ENCODE assay signal across 5 cellular contexts in the genomic region with DNA sequence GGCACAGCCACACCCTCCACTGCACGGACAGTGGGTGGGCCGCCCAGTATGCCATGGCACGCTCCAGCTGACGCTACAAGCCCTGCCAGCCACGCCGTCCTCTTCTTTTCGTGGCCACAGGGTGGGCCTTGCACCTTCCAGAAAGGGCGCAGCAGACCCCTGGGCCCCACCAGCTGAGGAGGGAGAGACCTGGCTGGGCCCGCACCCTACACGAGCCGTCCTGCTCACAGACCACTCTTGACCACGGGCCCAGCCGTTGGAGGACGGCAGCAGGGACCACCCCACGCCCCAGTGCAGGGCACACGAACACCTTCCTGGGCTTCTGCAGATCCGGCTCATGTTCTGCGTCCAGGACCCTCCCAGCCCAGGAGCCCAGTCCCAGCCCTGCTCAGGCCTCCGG.
"Had no signal": no experiment of that assay in that cellular context is flagged by ENCODE, and none has a peak within 500 bp of the region (broad histone marks: within the 10 kb centered on the region; RNA-seq: fewer than 3 reads in every experiment).

No MANE protein-coding gene starts in this region.

- DNase-seq: H9, HCEC 1CT, KBM-7 had no signal

- H2AFZ ChIP-seq: GM23338 had no signal

- H3K4me2 ChIP-seq: GM23338 had no signal

- H3K4me3 ChIP-seq: GM23338 had no signal

- FAIRE-seq: HTR-8/SVneo had no signal
